ENCODE assay signal across 16 cellular contexts in the genomic region with DNA sequence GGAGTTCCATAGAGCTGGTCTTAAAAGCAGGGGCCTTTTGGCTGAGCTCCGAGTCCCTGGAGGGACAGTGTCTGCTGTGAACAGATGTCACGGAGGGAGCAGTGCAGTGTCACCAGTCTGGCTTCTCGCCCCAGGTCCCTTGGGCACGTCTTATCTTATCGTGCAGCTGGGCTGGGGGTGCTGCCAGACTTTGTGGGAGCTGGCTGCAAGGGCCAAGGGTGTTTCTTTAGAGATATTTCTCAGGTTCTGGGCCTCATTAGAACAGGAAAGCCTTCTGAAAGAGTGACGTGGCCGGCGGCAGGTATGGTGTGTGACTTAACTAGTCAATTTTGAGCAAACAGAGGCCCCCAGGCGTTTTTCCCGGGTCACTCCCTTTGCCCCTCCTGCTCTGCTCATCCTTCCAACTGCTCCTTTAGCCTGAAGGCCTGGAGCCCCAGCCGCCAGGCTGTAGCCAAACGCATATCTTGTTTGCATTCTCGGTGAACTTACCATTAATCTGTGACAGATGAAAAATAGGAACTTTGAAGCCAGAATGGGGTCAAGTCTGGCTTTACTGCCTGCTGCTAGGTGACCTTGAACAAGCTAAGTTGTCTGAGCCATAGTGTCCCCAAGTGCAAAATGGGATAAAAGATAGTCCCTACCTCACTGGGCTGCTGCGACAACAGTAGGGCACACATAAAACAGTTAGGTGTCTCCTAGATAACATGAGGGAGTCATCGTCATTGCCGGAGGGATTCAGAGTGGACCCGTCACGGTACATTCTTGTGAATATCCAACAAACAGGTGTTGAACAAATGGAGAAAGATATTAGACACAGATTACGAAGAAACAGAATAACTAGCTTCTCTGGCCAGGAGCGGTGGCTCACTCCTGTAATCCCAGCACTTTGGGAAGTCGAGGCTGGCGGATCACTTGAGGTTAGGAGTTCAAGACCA.
DNase-seq lines count a peak whose midpoint lies in the region; ATAC-seq and TF ChIP-seq lines count a peak whose summit lies in the region.
"Had no signal": no experiment of that assay in that cellular context is flagged by ENCODE, and none has a peak within 500 bp of the region (broad histone marks: within the 10 kb centered on the region; RNA-seq: fewer than 3 reads in every experiment).

No MANE protein-coding gene starts in this region.

- no peaks in the 10 kb centered on the region for H4K20me1 ChIP-seq in mammary epithelial cell (ENCODE audit: insufficient read depth, low read length)

- H3K9me3 ChIP-seq in CD8-positive, alpha-beta memory T cell (ENCODE audit: low read length) = no peaks in the 10 kb centered on the region
- H3K9me3 ChIP-seq in trophoblast cell (ENCODE audit: insufficient read depth, low read depth, low read length) (peaks cover 4% of the 10 kb centered on the region), mammary epithelial cell (replicated peaks; ENCODE audit: insufficient read depth, low read length) (no peaks in the 10 kb centered on the region)
- H3K9me3 ChIP-seq: esophagus squamous epithelium had no signal

- POLR2A ChIA-PET in CD8-positive, alpha-beta memory T cell (lab: Charles Lee) = no interaction called here

- H3K36me3 Mint-ChIP-seq in CD8-positive, alpha-beta memory T cell = peaks cover 0 to 3% (median 0%) of the 10 kb centered on the region in 3 donors

- peak; percentile 52 for TF ChIP-seq POLR2A in erythroblast (IDR thresholded peaks at IDR 0.05; ENCODE audit: low read length)

- H3K18ac ChIP-seq in trophoblast cell (ENCODE audit: low read length) = no peak overlapping the region

- H3K79me1 ChIP-seq in trophoblast cell (ENCODE audit: low read length) = no peaks in the 10 kb centered on the region

- peaks cover 0 to 3% (median 0%) of the 10 kb centered on the region in 5 donors for H3K9me3 Mint-ChIP-seq in CD8-positive, alpha-beta memory T cell

- no peak overlapping the region for H2BK5ac ChIP-seq in trophoblast cell (ENCODE audit: low read depth, low read length, poor library complexity)

- H3K79me2 ChIP-seq in trophoblast cell (ENCODE audit: control insufficient read depth, insufficient read depth, low read length, poor library complexity) (no peaks in the 10 kb centered on the region), mammary epithelial cell (ENCODE audit: insufficient read depth, low read length) (no peaks in the 10 kb centered on the region)

- BruUV-seq in mammary epithelial cell (replicated peaks; lab: Mats Ljungman, UMichigan) = no TSS peak

- no peak overlapping the region for H2BK120ac ChIP-seq in trophoblast cell (ENCODE audit: insufficient read depth, low read length, poor library complexity)

- no peak overlapping the region for H3K4me3 Mint-ChIP-seq in CD8-positive, alpha-beta memory T cell

- H3K23ac ChIP-seq in trophoblast cell (ENCODE audit: low read length) = no peak overlapping the region

- H3K36me3 ChIP-seq in CD8-positive, alpha-beta memory T cell (ENCODE audit: insufficient read depth, low read length) = no peaks in the 10 kb centered on the region
- H3K36me3 ChIP-seq in trophoblast cell (ENCODE audit: control insufficient read depth in 1 of 2, insufficient read depth in 2 of 2, low read length in 2 of 2) = no peaks in the 10 kb centered on the region
- H3K36me3 ChIP-seq in mammary epithelial cell (ENCODE audit: insufficient read depth, low read length) = no peaks in the 10 kb centered on the region
- H3K36me3 ChIP-seq: esophagus squamous epithelium, tibial nerve had no signal

- no peak overlapping the region for H4K8ac ChIP-seq in trophoblast cell (ENCODE audit: low read depth, low read length)

- no CpG with 5 or more reads among the region's 22 CpGs for WGBS in trophoblast cell (ENCODE audit: extremely low coverage, insufficient coverage, insufficient read length)
- WGBS in mammary epithelial cell (ENCODE audit: low coverage, missing lambda C conversion rate) = 78% methylated on average over 21 of the region's 22 CpGs

- peak overlapping the region; percentile 24 for H3K27ac ChIP-seq in CD8-positive, alpha-beta memory T cell (ENCODE audit: low read depth, low read length)
- H3K27ac ChIP-seq in trophoblast cell (ENCODE audit: low read depth, low read length) (no peak overlapping the region), mammary epithelial cell (ENCODE audit: insufficient read depth, low read depth, low read length) (no peak overlapping the region)
- H3K27ac ChIP-seq: esophagus squamous epithelium, tibial nerve had no signal

- no peak overlapping the region for H4K91ac ChIP-seq in trophoblast cell (ENCODE audit: low read depth, low read length)

- CTCF ChIA-PET in CD8-positive, alpha-beta memory T cell (lab: Charles Lee) = interaction anchor here (0.6 kb wide), 1 partner anchor 222 kb away, joined by 3 read pairs; no protein-coding TSS in a partner anchor
- CTCF ChIA-PET in mammary epithelial cell (lab: Charles Lee; ENCODE audit: low non-redundant PET) = no interaction called here

- no peak overlapping the region for H3K9ac ChIP-seq in trophoblast cell (ENCODE audit: low read length)
- no peak overlapping the region for H3K9ac ChIP-seq in mammary epithelial cell (ENCODE audit: insufficient read depth, low read length)

- H3K4ac ChIP-seq in trophoblast cell (ENCODE audit: low read depth, low read length) = no peak overlapping the region

- peaks cover 0 to 13% (median 0%) of the 10 kb centered on the region in 3 donors for H3K4me1 Mint-ChIP-seq in CD8-positive, alpha-beta memory T cell

- TF ChIP-seq CTCF in mammary epithelial cell (conservative IDR thresholded peaks at IDR 0.05 in 1 of 2, IDR thresholded peaks at IDR 0.05 in 1 of 2; ENCODE audit: extremely low read depth in 1 of 2, insufficient read depth in 1 of 2, low read depth in 1 of 2, low read length in 2 of 2) = no peak

- H2AK5ac ChIP-seq in trophoblast cell (ENCODE audit: low read length) = no peak overlapping the region

- no peaks in the 10 kb centered on the region for H3K27me3 ChIP-seq in CD8-positive, alpha-beta memory T cell (ENCODE audit: insufficient read depth, low read length, poor library complexity, severe bottlenecking)
- H3K27me3 ChIP-seq in trophoblast cell (ENCODE audit: insufficient read depth, low read length) (no peaks in the 10 kb centered on the region), mammary epithelial cell (ENCODE audit: insufficient read depth, low read length) (no peaks in the 10 kb centered on the region)
- H3K27me3 ChIP-seq: esophagus squamous epithelium, tibial nerve had no signal

- H3K14ac ChIP-seq in trophoblast cell (ENCODE audit: low read length) = no peak overlapping the region

- H3K4me3 ChIP-seq in CD8-positive, alpha-beta memory T cell (ENCODE audit: low read length) = no peak overlapping the region
- no peak overlapping the region for H3K4me3 ChIP-seq in trophoblast cell (ENCODE audit: low read depth, low read length)
- H3K4me3 ChIP-seq in mammary epithelial cell (replicated peaks in 1 of 3; ENCODE audit: insufficient read depth in 1 of 3, low read depth in 2 of 3, low read length in 3 of 3) = no peak overlapping the region
- H3K4me3 ChIP-seq: esophagus squamous epithelium, tibial nerve had no signal

- no peaks in the 10 kb centered on the region for H3K4me1 ChIP-seq in CD8-positive, alpha-beta memory T cell (ENCODE audit: insufficient read depth, low read length)
- H3K4me1 ChIP-seq in trophoblast cell (ENCODE audit: control insufficient read depth in 1 of 2, insufficient read depth in 2 of 2, low read length in 2 of 2) (peaks cover 3 to 6% of the 10 kb centered on the region in 2 experiments), mammary epithelial cell (ENCODE audit: insufficient read depth, low read length) (no peaks in the 10 kb centered on the region)
- H3K4me1 ChIP-seq: tibial nerve had no signal

- H3K27me3 Mint-ChIP-seq in CD8-positive, alpha-beta memory T cell = no peaks in the 10 kb centered on the region

- H4K12ac ChIP-seq in trophoblast cell (ENCODE audit: low read depth, low read length) = no peak overlapping the region

- dilution Hi-C loops in mammary epithelial cell (cut with HindIII; ENCODE audit: low sequenced_read_pairs) = no loop called here

- intact Hi-C loops in mammary epithelial cell (cut with micrococcal nuclease) = no loop called here

- no peak overlapping the region for H3K27ac Mint-ChIP-seq in CD8-positive, alpha-beta memory T cell

- H2BK12ac ChIP-seq in trophoblast cell (ENCODE audit: low read length) = no peak overlapping the region

- DNase-seq in CD8-positive, alpha-beta memory T cell = no peak
- DNase-seq in NCI-H524 treated with DMSO at 0.1 percent for 48 hours (lab: John Stamatoyannopoulos, UW) = peak; percentile 41
- peak; percentile 99 to 100 for DNase-seq in erythroblast (lab: John Stamatoyannopoulos, UW)
- DNase-seq in trophoblast cell = peak; percentile 80 to 93
- DNase-seq in LoVo (ENCODE audit: low spot score) = no peak
- DNase-seq in mammary epithelial cell = no peak
- no peak for DNase-seq in KG1 (lab: John Stamatoyannopoulos, UW)
- DNase-seq: ACHN; activated CD4-positive, alpha-beta T cell treated with anti-CD3 and anti-CD28 coated beads, Interleukin-2, amount 50 U/mL, for 1 hour; activated naive CD4-positive, alpha-beta T cell treated with anti-CD3 and anti-CD28 coated beads, Interleukin-2, amount 50 U/mL, for 16 hours; DND-41; esophagus squamous epithelium; MV-4-11; NCI-H510A treated with DMSO at 0.1 percent for 48 hours had no signal

- in situ Hi-C loops in mammary epithelial cell (cut with MboI; ENCODE audit: low sequenced_read_pairs in 2 of 2) = no loop called here

- ATAC-seq in GM18909 (IDR thresholded peaks at IDR 0.05; ENCODE audit: poor library complexity, unreplicated experiment) = no peak

- H2AFZ ChIP-seq in trophoblast cell (ENCODE audit: insufficient read depth, low read length, poor library complexity) (no peak overlapping the region), mammary epithelial cell (ENCODE audit: low read depth, low read length) (no peak overlapping the region)

- no peak overlapping the region for H3K4me2 ChIP-seq in trophoblast cell (ENCODE audit: low read length)
- H3K4me2 ChIP-seq in mammary epithelial cell (ENCODE audit: insufficient read depth, low read depth, low read length) = no peak overlapping the region

Comparison
In these comparisons a context has a peak if more than half of its experiments do, and no peak if none do; other contexts are left out.
1. DNase-seq: peak in NCI-H524 treated with DMSO at 0.1 percent for 48 hours (single experiment), erythroblast (2 of 2) and trophoblast cell (2 of 2); none in CD8-positive, alpha-beta memory T cell (0 of 5), LoVo (single experiment), mammary epithelial cell (single experiment) and KG1 (single experiment).